In genomic region chr20:63685269-63686026, GRCh38 we compare ENCODE assay signal across 13 cellular contexts. TPM values are rescaled to one million over a fixed set of nuclear protein-coding genes. Genes with fewer than 3 reads are reported as not detected.
A peak's percentile ranks its signal among the peaks of the same experiment; 100 is the strongest.
DNase-seq lines count a peak whose midpoint lies in the region; ATAC-seq and TF ChIP-seq lines count a peak whose summit lies in the region.
"Had no signal": no experiment of that assay in that cellular context is flagged by ENCODE, and none has a peak within 500 bp of the region (broad histone marks: within the 10 kb centered on the region; RNA-seq: fewer than 3 reads in every experiment).

No MANE protein-coding gene starts in this region.

- H3K4me3 Mint-ChIP-seq in activated naive CD4-positive, alpha-beta T cell treated with anti-CD3 and anti-CD28 coated beads, Interleukin-2, amount 10 ng/mL, durations not matched to agents 7 days and 5 days: no peak overlapping the region
- no peak overlapping the region for H3K4me3 Mint-ChIP-seq in osteocyte (ENCODE audit: unreplicated experiment)
- H3K4me3 Mint-ChIP-seq: CD8-positive, alpha-beta memory T cell; WTC11 had no signal

- H3K27me3 ChIP-seq in esophagus muscularis mucosa (no peaks in the 10 kb centered on the region), upper lobe of left lung (no peaks in the 10 kb centered on the region)
- H3K27me3 ChIP-seq: ovary had no signal

- no peak for TF ChIP-seq EP300 in esophagus muscularis mucosa (IDR thresholded peaks at IDR 0.05)
- no peak for TF ChIP-seq EP300 in upper lobe of left lung (IDR thresholded peaks at IDR 0.05)

- H3K27ac Mint-ChIP-seq in activated naive CD4-positive, alpha-beta T cell treated with anti-CD3 and anti-CD28 coated beads, Interleukin-2, amount 10 ng/mL, durations not matched to agents 7 days and 5 days: peak overlapping the region; percentile 42
- peak overlapping the region in 1 of 2 donors; percentile 85 for H3K27ac Mint-ChIP-seq in activated naive CD4-positive, alpha-beta T cell treated with anti-CD3 and anti-CD28 coated beads, Interleukin-2, amount 50 U/mL, for 72 hours
- peak overlapping the region; percentile 47 for H3K27ac Mint-ChIP-seq in osteocyte (ENCODE audit: unreplicated experiment)
- H3K27ac Mint-ChIP-seq: WTC11 had no signal

- CTCF ChIA-PET in activated naive CD4-positive, alpha-beta T cell treated with anti-CD3 and anti-CD28 coated beads, Interleukin-2, amount 10 ng/mL, durations not matched to agents 7 days and 5 days (lab: Charles Lee): no interaction called here

- peak overlapping the region; percentile 72 to 85 (median 82) for H3K27ac ChIP-seq in esophagus muscularis mucosa (replicated peaks in 1 of 4)
- peak overlapping the region; percentile 90 to 96 (median 91) for H3K27ac ChIP-seq in upper lobe of left lung

- H3K4me1 ChIP-seq in esophagus muscularis mucosa (peaks cover 65 to 73% (median 69%) of the 10 kb centered on the region in 4 donors), upper lobe of left lung (peaks cover 43 to 55% (median 46%) of the 10 kb centered on the region in 4 donors)

- H3K9me3 ChIP-seq in esophagus muscularis mucosa: no peaks in the 10 kb centered on the region
- no peaks in the 10 kb centered on the region for H3K9me3 ChIP-seq in upper lobe of left lung
- H3K9me3 ChIP-seq: ovary had no signal

- WGBS in esophagus muscularis mucosa: 71% methylated on average over 7 of the region's 21 CpGs
- WGBS in upper lobe of left lung, 2 donors: 87 to 93% methylated on average over 8 to 21 of the region's 21 CpGs

- H3K27me3 Mint-ChIP-seq in activated naive CD4-positive, alpha-beta T cell treated with anti-CD3 and anti-CD28 coated beads, Interleukin-2, amount 10 ng/mL, durations not matched to agents 7 days and 5 days: no peaks in the 10 kb centered on the region
- no peaks in the 10 kb centered on the region for H3K27me3 Mint-ChIP-seq in osteocyte (ENCODE audit: unreplicated experiment)
- H3K27me3 Mint-ChIP-seq: CD8-positive, alpha-beta memory T cell had no signal

- TF ChIP-seq POLR2A in esophagus muscularis mucosa (IDR thresholded peaks at IDR 0.05; ENCODE audit: low read depth): no peak
- TF ChIP-seq POLR2A in upper lobe of left lung (IDR thresholded peaks at IDR 0.05): no peak

- no peak overlapping the region for H3K4me3 ChIP-seq in esophagus muscularis mucosa
- H3K4me3 ChIP-seq in upper lobe of left lung: no peak overlapping the region
- H3K4me3 ChIP-seq: ovary had no signal

- H3K9me3 Mint-ChIP-seq in activated naive CD4-positive, alpha-beta T cell treated with anti-CD3 and anti-CD28 coated beads, Interleukin-2, amount 10 ng/mL, durations not matched to agents 7 days and 5 days: no peaks in the 10 kb centered on the region
- no peaks in the 10 kb centered on the region for H3K9me3 Mint-ChIP-seq in activated naive CD4-positive, alpha-beta T cell treated with anti-CD3 and anti-CD28 coated beads, Interleukin-2, amount 50 U/mL, for 72 hours
- H3K9me3 Mint-ChIP-seq in osteocyte (ENCODE audit: unreplicated experiment): no peaks in the 10 kb centered on the region
- H3K9me3 Mint-ChIP-seq: CD8-positive, alpha-beta memory T cell; WTC11 had no signal

- intact Hi-C loops in esophagus muscularis mucosa (cut with DNase I): no loop called here

- no peak for TF ChIP-seq CTCF in esophagus muscularis mucosa (IDR thresholded peaks at IDR 0.05)
- no peak for TF ChIP-seq CTCF in osteocyte (IDR thresholded peaks at IDR 0.05)
- no peak for TF ChIP-seq CTCF in upper lobe of left lung (IDR thresholded peaks at IDR 0.05)

- ATAC-seq in activated naive CD4-positive, alpha-beta T cell treated with anti-CD3 and anti-CD28 coated beads, Interleukin-2, amount 50 U/mL, for 72 hours: no peak
- ATAC-seq in upper lobe of left lung (ENCODE audit: low FRiP score in 2 of 2) (no peak), HG03045 (IDR thresholded peaks at IDR 0.05; ENCODE audit: unreplicated experiment) (no peak)
- ATAC-seq: WTC11 had no signal

- H3K4me1 Mint-ChIP-seq in activated naive CD4-positive, alpha-beta T cell treated with anti-CD3 and anti-CD28 coated beads, Interleukin-2, amount 10 ng/mL, durations not matched to agents 7 days and 5 days: peaks cover 9% of the 10 kb centered on the region
- H3K4me1 Mint-ChIP-seq in osteocyte (ENCODE audit: unreplicated experiment): peaks cover 47% of the 10 kb centered on the region
- H3K4me1 Mint-ChIP-seq: WTC11 had no signal

- no peak for DNase-seq in activated naive CD4-positive, alpha-beta T cell treated with anti-CD3 and anti-CD28 coated beads, Interleukin-2, amount 10 ng/mL, durations not matched to agents 7 days and 5 days
- no peak for DNase-seq in activated naive CD4-positive, alpha-beta T cell treated with anti-CD3 and anti-CD28 coated beads, Interleukin-2, amount 50 U/mL, for 72 hours (ENCODE audit: low spot score in 2 of 2)
- no peak for DNase-seq in esophagus muscularis mucosa (ENCODE audit: extremely low spot score)
- DNase-seq in osteocyte (ENCODE audit: extremely low spot score, unreplicated experiment): no peak
- DNase-seq in upper lobe of left lung: peak in 1 of 2 donors; percentile 78
- DNase-seq in T-helper 2 cell: no peak
- no peak for DNase-seq in NCI-H345 (lab: John Stamatoyannopoulos, UW)
- DNase-seq: activated CD8-positive, alpha-beta memory T cell treated with anti-CD3 and anti-CD28 coated beads, Interleukin-2, amount 50 U/mL, for 4 hours; CD8-positive, alpha-beta memory T cell; NCI-H1105 had no signal

- H3K36me3 ChIP-seq in esophagus muscularis mucosa (peaks cover 0 to 17% (median 8%) of the 10 kb centered on the region in 4 donors), upper lobe of left lung (peaks cover 0 to 7% (median 0%) of the 10 kb centered on the region in 4 donors)
- H3K36me3 ChIP-seq: ovary had no signal

- H3K36me3 Mint-ChIP-seq in activated naive CD4-positive, alpha-beta T cell treated with anti-CD3 and anti-CD28 coated beads, Interleukin-2, amount 10 ng/mL, durations not matched to agents 7 days and 5 days: no peaks in the 10 kb centered on the region
- no peaks in the 10 kb centered on the region for H3K36me3 Mint-ChIP-seq in activated naive CD4-positive, alpha-beta T cell treated with anti-CD3 and anti-CD28 coated beads, Interleukin-2, amount 50 U/mL, for 72 hours
- H3K36me3 Mint-ChIP-seq in osteocyte (ENCODE audit: unreplicated experiment): no peaks in the 10 kb centered on the region
- H3K36me3 Mint-ChIP-seq: WTC11 had no signal

RNA-seq across cellular contexts. Expression of gene TNFRSF6B, which starts 11.0 kb away (rescaled TPM):
- total RNA-seq in activated naive CD4-positive, alpha-beta T cell treated with anti-CD3 and anti-CD28 coated beads, Interleukin-2, amount 50 U/mL, for 72 hours: not detected
- total RNA-seq in esophagus muscularis mucosa (10 to 100 TPM in 3 of 4 donors, 1 to 10 TPM in 1; 5.0 to 67.8 (median 26.5) TPM), osteocyte (0.84 and 2.3 TPM in 2 replicates), upper lobe of left lung (10 to 100 TPM; 13.8 to 34.8 (median 16.9) TPM)
- total RNA-seq: CD8-positive, alpha-beta memory T cell; WTC11 had no signal

RNA-seq across cellular contexts. Expression of gene ARFRP1, which starts 22.3 kb away (rescaled TPM):
- 10 to 100 TPM; 36.1 to 53.4 TPM for total RNA-seq in activated naive CD4-positive, alpha-beta T cell treated with anti-CD3 and anti-CD28 coated beads, Interleukin-2, amount 50 U/mL, for 72 hours
- total RNA-seq in esophagus muscularis mucosa (10 to 100 TPM; 34.1 to 46.5 (median 44.6) TPM), osteocyte (46.1 and 46.7 TPM in 2 replicates), upper lobe of left lung (10 to 100 TPM; 26.8 to 56.4 (median 46.3) TPM)

RNA-seq across cellular contexts. Expression of gene ZGPAT, which starts 22.4 kb away (rescaled TPM):
- total RNA-seq in activated naive CD4-positive, alpha-beta T cell treated with anti-CD3 and anti-CD28 coated beads, Interleukin-2, amount 50 U/mL, for 72 hours: 10 to 100 TPM; 12.5 to 24.0 TPM
- total RNA-seq in esophagus muscularis mucosa (10 to 100 TPM; 22.5 to 38.9 (median 28.6) TPM), osteocyte (24.3 and 28.0 TPM in 2 replicates), upper lobe of left lung (10 to 100 TPM; 24.8 to 70.2 (median 36.8) TPM)

RNA-seq across cellular contexts. Expression of gene RTEL1, which starts 27.3 kb away (rescaled TPM):
- 10 to 100 TPM; 45.7 to 51.4 TPM for total RNA-seq in activated naive CD4-positive, alpha-beta T cell treated with anti-CD3 and anti-CD28 coated beads, Interleukin-2, amount 50 U/mL, for 72 hours
- 10 to 100 TPM in 2 of 4 donors, 1 to 10 TPM in 2; 8.4 to 13.4 (median 9.6) TPM for total RNA-seq in esophagus muscularis mucosa
- 34.1 and 35.5 TPM in 2 replicates for total RNA-seq in osteocyte
- total RNA-seq in upper lobe of left lung: 10 to 100 TPM in 5 of 6 donors, 1 to 10 TPM in 1; 8.6 to 73.3 (median 32.5) TPM

RNA-seq across cellular contexts. Expression of gene STMN3, which starts 32.2 kb away (rescaled TPM):
- total RNA-seq in activated naive CD4-positive, alpha-beta T cell treated with anti-CD3 and anti-CD28 coated beads, Interleukin-2, amount 50 U/mL, for 72 hours: 10 to 100 TPM; 13.8 to 19.5 TPM
- 10 to 100 TPM; 13.3 to 47.4 (median 28.9) TPM for total RNA-seq in esophagus muscularis mucosa
- total RNA-seq in osteocyte: 32.0 and 33.2 TPM in 2 replicates
- 10 to 100 TPM in 3 of 6 donors, 1 to 10 TPM in 3; 2.1 to 16.5 (median 9.1) TPM for total RNA-seq in upper lobe of left lung
